26 cellular contexts compared by ENCODE assay signal in the genomic region with DNA sequence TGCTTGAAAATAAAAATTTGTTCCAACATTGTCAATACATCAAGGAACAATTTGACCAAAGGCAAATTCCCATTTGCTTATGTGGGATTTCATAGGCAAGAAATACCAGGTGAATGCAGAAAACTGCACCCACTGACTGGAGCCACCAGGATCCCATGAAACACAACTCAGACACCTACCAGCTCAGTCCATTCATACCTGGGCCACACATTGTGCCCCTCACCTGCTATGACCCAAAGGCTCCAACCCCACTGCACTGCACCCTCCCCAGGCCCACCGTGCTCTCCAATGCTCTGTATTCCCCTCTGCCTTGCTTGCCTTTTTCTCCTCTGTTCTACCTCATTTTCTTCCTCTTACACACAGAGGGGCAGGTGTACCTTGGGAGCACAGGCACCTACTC. TPM values are rescaled to one million over a fixed set of nuclear protein-coding genes. Genes with fewer than 3 reads are reported as not detected.
A peak's percentile ranks its signal among the peaks of the same experiment; 100 is the strongest.
DNase-seq lines count a peak whose midpoint lies in the region; ATAC-seq and TF ChIP-seq lines count a peak whose summit lies in the region.
"Had no signal": no experiment of that assay in that cellular context is flagged by ENCODE, and none has a peak within 500 bp of the region (broad histone marks: within the 10 kb centered on the region; RNA-seq: fewer than 3 reads in every experiment).

No MANE protein-coding gene starts in this region.

- no peak for ATAC-seq in HG02970 (IDR thresholded peaks at IDR 0.05; ENCODE audit: low FRiP score, unreplicated experiment)
- ATAC-seq: CD8-positive, alpha-beta T cell; HCT116; Panc1 had no signal

- peaks cover 11% of the 10 kb centered on the region for H3K36me3 ChIP-seq in neural progenitor cell

- H3K36me3 Mint-ChIP-seq in activated CD4-positive, alpha-beta T cell treated with anti-CD3 and anti-CD28 coated beads, Interleukin-2, amount 10 ng/mL, durations not matched to agents 7 days and 5 days (ENCODE audit: low read depth) = peaks cover 74% of the 10 kb centered on the region
- H3K36me3 Mint-ChIP-seq in activated naive CD4-positive, alpha-beta T cell treated with anti-CD3 and anti-CD28 coated beads, Interleukin-2, amount 50 U/mL, for 24 hours = peaks cover 5% of the 10 kb centered on the region
- peaks cover 38% of the 10 kb centered on the region for H3K36me3 Mint-ChIP-seq in activated T-helper 1 cell treated with anti-CD3 and anti-CD28 coated beads, Interleukin-12 subunit alpha, Interleukin-12 subunit beta, Interleukin-2, Interleukin-4 antibody, amounts not matched to agents 30 ng/mL and 10 ng/mL and 1 ng/mL, durations not matched to agents 14 hours and 24 hours and 36 hours (ENCODE audit: low read depth)
- peaks cover 25% of the 10 kb centered on the region for H3K36me3 Mint-ChIP-seq in neural progenitor cell
- peaks cover 5% of the 10 kb centered on the region for H3K36me3 Mint-ChIP-seq in glutamatergic neuron (ENCODE audit: unreplicated experiment)

- no peak overlapping the region for H3K4me2 ChIP-seq in neural progenitor cell
- H3K4me2 ChIP-seq: BLaER1 had no signal

- TF ChIP-seq CTCF in neural progenitor cell (IDR thresholded peaks at IDR 0.05) (no peak), glutamatergic neuron (IDR thresholded peaks at IDR 0.05; ENCODE audit: partially characterized antibody, unreplicated experiment) (no peak)

- H3K4me3 Mint-ChIP-seq in activated CD4-positive, alpha-beta T cell treated with anti-CD3 and anti-CD28 coated beads, Interleukin-2, amount 10 ng/mL, durations not matched to agents 7 days and 5 days = no peak overlapping the region
- no peak overlapping the region for H3K4me3 Mint-ChIP-seq in activated naive CD4-positive, alpha-beta T cell treated with anti-CD3 and anti-CD28 coated beads, Interleukin-2, amount 50 U/mL, for 24 hours
- H3K4me3 Mint-ChIP-seq in activated T-helper 1 cell treated with anti-CD3 and anti-CD28 coated beads, Interleukin-12 subunit alpha, Interleukin-12 subunit beta, Interleukin-2, Interleukin-4 antibody, amounts not matched to agents 30 ng/mL and 10 ng/mL and 1 ng/mL, durations not matched to agents 14 hours and 24 hours and 36 hours = no peak overlapping the region
- no peak overlapping the region for H3K4me3 Mint-ChIP-seq in neural progenitor cell
- no peak overlapping the region for H3K4me3 Mint-ChIP-seq in glutamatergic neuron (ENCODE audit: unreplicated experiment)
- H3K4me3 Mint-ChIP-seq: CD8-positive, alpha-beta T cell had no signal

- H4K20me1 ChIP-seq in neural progenitor cell (ENCODE audit: low read depth) = peaks cover 26% of the 10 kb centered on the region

- DNase-seq in activated CD4-positive, alpha-beta T cell treated with anti-CD3 and anti-CD28 coated beads, Interleukin-2, amount 10 ng/mL, durations not matched to agents 7 days and 5 days = no peak
- DNase-seq in activated CD4-positive, alpha-beta T cell treated with anti-CD3 and anti-CD28 coated beads, Interleukin-2, amount 50 U/mL, for 48 hours = no peak
- no peak for DNase-seq in activated naive CD4-positive, alpha-beta T cell treated with anti-CD3 and anti-CD28 coated beads, Interleukin-2, amount 50 U/mL, for 16 hours
- DNase-seq in activated T-helper 1 cell treated with anti-CD3 and anti-CD28 coated beads, Interleukin-12 subunit alpha, Interleukin-12 subunit beta, Interleukin-2, Interleukin-4 antibody, amounts not matched to agents 30 ng/mL and 10 ng/mL and 1 ng/mL, durations not matched to agents 14 hours and 24 hours and 36 hours (ENCODE audit: low spot score) = no peak
- no peak for DNase-seq in neural progenitor cell (ENCODE audit: low spot score)
- no peak for DNase-seq in glutamatergic neuron
- DNase-seq: Caco-2; CD8-positive, alpha-beta T cell; EL; GF-D8; Karpas-422; NCI-H1092 treated with DMSO at 0.1 percent for 48 hours; NCI-H1436; NCI-H187; NCI-H2081 treated with DMSO at 0.1 percent for 48 hours; NCI-H2171; NCI-H226; NCI-H510A; NCI-H69; SHP77 had no signal

- peaks cover 18% of the 10 kb centered on the region for H3K4me1 ChIP-seq in neural progenitor cell

- H3K79me2 ChIP-seq in neural progenitor cell (ENCODE audit: low read depth) = peaks cover 100% of the 10 kb centered on the region

- H3K4me3 ChIP-seq in neural progenitor cell = no peak overlapping the region
- H3K4me3 ChIP-seq: BLaER1 had no signal

- H3K9ac ChIP-seq in neural progenitor cell = no peak overlapping the region
- H3K9ac ChIP-seq: BLaER1 had no signal

- H3K27me3 ChIP-seq in neural progenitor cell = no peaks in the 10 kb centered on the region
- H3K27me3 ChIP-seq: BLaER1 had no signal

- peaks cover 2% of the 10 kb centered on the region for H3K9me3 Mint-ChIP-seq in activated CD4-positive, alpha-beta T cell treated with anti-CD3 and anti-CD28 coated beads, Interleukin-2, amount 10 ng/mL, durations not matched to agents 7 days and 5 days
- H3K9me3 Mint-ChIP-seq in activated naive CD4-positive, alpha-beta T cell treated with anti-CD3 and anti-CD28 coated beads, Interleukin-2, amount 50 U/mL, for 24 hours = no peaks in the 10 kb centered on the region
- no peaks in the 10 kb centered on the region for H3K9me3 Mint-ChIP-seq in activated T-helper 1 cell treated with anti-CD3 and anti-CD28 coated beads, Interleukin-12 subunit alpha, Interleukin-12 subunit beta, Interleukin-2, Interleukin-4 antibody, amounts not matched to agents 30 ng/mL and 10 ng/mL and 1 ng/mL, durations not matched to agents 14 hours and 24 hours and 36 hours
- H3K9me3 Mint-ChIP-seq in neural progenitor cell (no peaks in the 10 kb centered on the region), glutamatergic neuron (ENCODE audit: unreplicated experiment) (peaks cover 11% of the 10 kb centered on the region)
- H3K9me3 Mint-ChIP-seq: CD8-positive, alpha-beta T cell had no signal

- H3K27me3 Mint-ChIP-seq in activated CD4-positive, alpha-beta T cell treated with anti-CD3 and anti-CD28 coated beads, Interleukin-2, amount 10 ng/mL, durations not matched to agents 7 days and 5 days = no peaks in the 10 kb centered on the region
- no peaks in the 10 kb centered on the region for H3K27me3 Mint-ChIP-seq in activated naive CD4-positive, alpha-beta T cell treated with anti-CD3 and anti-CD28 coated beads, Interleukin-2, amount 50 U/mL, for 24 hours
- no peaks in the 10 kb centered on the region for H3K27me3 Mint-ChIP-seq in activated T-helper 1 cell treated with anti-CD3 and anti-CD28 coated beads, Interleukin-12 subunit alpha, Interleukin-12 subunit beta, Interleukin-2, Interleukin-4 antibody, amounts not matched to agents 30 ng/mL and 10 ng/mL and 1 ng/mL, durations not matched to agents 14 hours and 24 hours and 36 hours (ENCODE audit: insufficient read depth)
- H3K27me3 Mint-ChIP-seq in neural progenitor cell (ENCODE audit: insufficient read depth, low read depth) = no peaks in the 10 kb centered on the region
- peaks cover 6% of the 10 kb centered on the region for H3K27me3 Mint-ChIP-seq in glutamatergic neuron (ENCODE audit: unreplicated experiment)

- intact Hi-C loops in activated T-helper 1 cell treated with anti-CD3 and anti-CD28 coated beads, Interleukin-12 subunit alpha, Interleukin-12 subunit beta, Interleukin-2, Interleukin-4 antibody, amounts not matched to agents 30 ng/mL and 10 ng/mL and 1 ng/mL, durations not matched to agents 14 hours and 24 hours and 36 hours (cut with micrococcal nuclease) = no loop called here

- POLR2A ChIA-PET in activated CD4-positive, alpha-beta T cell treated with anti-CD3 and anti-CD28 coated beads, Interleukin-2, amount 10 ng/mL, durations not matched to agents 7 days and 5 days (lab: Charles Lee) = interaction anchor here (0.6 kb wide), 1 partner anchor 365 kb away, joined by 3 read pairs; no protein-coding TSS in a partner anchor

- no peaks in the 10 kb centered on the region for H3F3A ChIP-seq in neural progenitor cell (ENCODE audit: low read depth)

- CTCF ChIA-PET in activated CD4-positive, alpha-beta T cell treated with anti-CD3 and anti-CD28 coated beads, Interleukin-2, amount 10 ng/mL, durations not matched to agents 7 days and 5 days (lab: Charles Lee) = no interaction called here

- H3K9me3 ChIP-seq in neural progenitor cell (ENCODE audit: low read depth) = no peaks in the 10 kb centered on the region
- H3K9me3 ChIP-seq: BLaER1, Caco-2 had no signal

- H2AFZ ChIP-seq in neural progenitor cell (replicated peaks) = no peak overlapping the region

- peaks cover 76% of the 10 kb centered on the region for H3K4me1 Mint-ChIP-seq in activated CD4-positive, alpha-beta T cell treated with anti-CD3 and anti-CD28 coated beads, Interleukin-2, amount 10 ng/mL, durations not matched to agents 7 days and 5 days
- peaks cover 12% of the 10 kb centered on the region for H3K4me1 Mint-ChIP-seq in activated naive CD4-positive, alpha-beta T cell treated with anti-CD3 and anti-CD28 coated beads, Interleukin-2, amount 50 U/mL, for 24 hours
- peaks cover 77% of the 10 kb centered on the region for H3K4me1 Mint-ChIP-seq in activated T-helper 1 cell treated with anti-CD3 and anti-CD28 coated beads, Interleukin-12 subunit alpha, Interleukin-12 subunit beta, Interleukin-2, Interleukin-4 antibody, amounts not matched to agents 30 ng/mL and 10 ng/mL and 1 ng/mL, durations not matched to agents 14 hours and 24 hours and 36 hours (ENCODE audit: low read depth)
- H3K4me1 Mint-ChIP-seq in neural progenitor cell (peaks cover 24% of the 10 kb centered on the region), glutamatergic neuron (ENCODE audit: low read depth, unreplicated experiment) (peaks cover 17% of the 10 kb centered on the region)

- H3K27ac ChIP-seq in neural progenitor cell = no peak overlapping the region
- H3K27ac ChIP-seq: BLaER1, RWPE1 had no signal

- peak overlapping the region; percentile 50 for H3K27ac Mint-ChIP-seq in activated CD4-positive, alpha-beta T cell treated with anti-CD3 and anti-CD28 coated beads, Interleukin-2, amount 10 ng/mL, durations not matched to agents 7 days and 5 days
- peak overlapping the region; percentile 26 for H3K27ac Mint-ChIP-seq in activated naive CD4-positive, alpha-beta T cell treated with anti-CD3 and anti-CD28 coated beads, Interleukin-2, amount 50 U/mL, for 24 hours
- peak overlapping the region; percentile 36 for H3K27ac Mint-ChIP-seq in activated T-helper 1 cell treated with anti-CD3 and anti-CD28 coated beads, Interleukin-12 subunit alpha, Interleukin-12 subunit beta, Interleukin-2, Interleukin-4 antibody, amounts not matched to agents 30 ng/mL and 10 ng/mL and 1 ng/mL, durations not matched to agents 14 hours and 24 hours and 36 hours
- peak overlapping the region; percentile 38 for H3K27ac Mint-ChIP-seq in neural progenitor cell
- H3K27ac Mint-ChIP-seq in glutamatergic neuron (ENCODE audit: unreplicated experiment) = no peak overlapping the region
- H3K27ac Mint-ChIP-seq: CD8-positive, alpha-beta T cell had no signal

RNA-seq across cellular contexts. Expression of a gene that starts 5.3 kb away (rescaled TPM):
- total RNA-seq in activated CD4-positive, alpha-beta T cell treated with anti-CD3 and anti-CD28 coated beads, Interleukin-2, amount 10 ng/mL, durations not matched to agents 7 days and 5 days = 100 to 1,000 TPM; 139 to 173 TPM
- total RNA-seq in activated T-helper 1 cell treated with anti-CD3 and anti-CD28 coated beads, Interleukin-12 subunit alpha, Interleukin-12 subunit beta, Interleukin-2, Interleukin-4 antibody, amounts not matched to agents 30 ng/mL and 10 ng/mL and 1 ng/mL, durations not matched to agents 14 hours and 24 hours and 36 hours = 76.5 and 86.9 TPM in 2 replicates
- total RNA-seq in neural progenitor cell (ENCODE audit: low replicate concordance) (74.3 and 89.6 TPM in 2 replicates), glutamatergic neuron (ENCODE audit: unreplicated experiment) (27.2 TPM)
